In the genomic region with DNA sequence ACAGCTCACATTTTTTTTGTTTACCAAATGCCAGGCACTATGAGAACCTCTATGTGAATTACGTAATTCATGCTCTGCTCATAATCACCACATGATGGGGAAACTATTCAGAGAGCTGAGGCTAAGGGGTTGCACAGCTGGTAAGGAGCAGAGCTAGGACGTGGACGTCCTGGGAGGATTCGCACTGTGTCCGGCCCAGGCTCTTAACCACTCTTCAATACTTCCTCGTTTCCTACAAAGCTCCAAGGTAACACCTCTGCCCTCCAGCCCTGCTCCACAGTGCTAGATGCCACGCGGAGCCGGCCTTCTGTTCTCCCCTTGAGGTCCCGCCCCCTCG, we compare ENCODE assay signal across 8 cellular contexts. TPM values are rescaled to one million over a fixed set of nuclear protein-coding genes. Genes with fewer than 3 reads are reported as not detected.
A peak's percentile ranks its signal among the peaks of the same experiment; 100 is the strongest.
DNase-seq lines count a peak whose midpoint lies in the region; ATAC-seq, FAIRE-seq and TF ChIP-seq lines count a peak whose summit lies in the region.

No MANE protein-coding gene starts in this region.

- no peak for ATAC-seq in HepG2
- no peak for ATAC-seq in GM18907 (IDR thresholded peaks at IDR 0.05; ENCODE audit: unreplicated experiment)

- H3K4me3 ChIP-seq in adipocyte (ENCODE audit: low read length) (peak overlapping the region; percentile 76), HepG2 (replicated peaks in 1 of 3; ENCODE audit: insufficient read depth in 1 of 3, low read depth in 2 of 3, low read length in 3 of 3) (no peak overlapping the region), transverse colon (peak overlapping the region; percentile 27 to 63 (median 46))

- no peaks in the 10 kb centered on the region for H3K36me3 ChIP-seq in adipocyte (ENCODE audit: control insufficient read depth, insufficient read depth, low read length, severe bottlenecking)
- peaks cover 18 to 64% of the 10 kb centered on the region in 2 experiments for H3K36me3 ChIP-seq in HepG2 (replicated peaks in 1 of 2; ENCODE audit: control insufficient read depth in 1 of 2, insufficient read depth in 2 of 2, low read length in 2 of 2)
- H3K36me3 ChIP-seq in transverse colon: no peaks in the 10 kb centered on the region

- no peak overlapping the region for H3K27ac ChIP-seq in HepG2 (ENCODE audit: extremely low read length, insufficient read depth, low read length)
- peak overlapping the region; percentile 87 to 93 (median 92) for H3K27ac ChIP-seq in transverse colon

- H3K79me2 ChIP-seq in HepG2 (ENCODE audit: insufficient read depth, low read length): no peaks in the 10 kb centered on the region

- peak overlapping the region; percentile 52 for H3K4me3 Mint-ChIP-seq in activated naive CD4-positive, alpha-beta T cell treated with anti-CD3 and anti-CD28 coated beads, Interleukin-2, amount 10 ng/mL, durations not matched to agents 7 days and 5 days

- FAIRE-seq in HepG2 (lab: Jason Lieb, UNC): no peak

- DNase-seq in activated naive CD4-positive, alpha-beta T cell treated with anti-CD3 and anti-CD28 coated beads, Interleukin-2, amount 10 ng/mL, durations not matched to agents 7 days and 5 days: no peak
- DNase-seq in activated naive CD4-positive, alpha-beta T cell (lab: John Stamatoyannopoulos, UW): no peak
- DNase-seq in adipocyte (ENCODE audit: low read depth): peak; percentile 77
- DNase-seq in HepG2 (ENCODE audit: low spot score): no peak
- no peak for DNase-seq in transverse colon
- no peak for DNase-seq in anterior cingulate cortex (lab: John Stamatoyannopoulos, UW)
- no peak for DNase-seq in G401 (ENCODE audit: low spot score)

- H3K27ac Mint-ChIP-seq in activated naive CD4-positive, alpha-beta T cell treated with anti-CD3 and anti-CD28 coated beads, Interleukin-2, amount 10 ng/mL, durations not matched to agents 7 days and 5 days: peak overlapping the region; percentile 84

- CTCF ChIA-PET in activated naive CD4-positive, alpha-beta T cell treated with anti-CD3 and anti-CD28 coated beads, Interleukin-2, amount 10 ng/mL, durations not matched to agents 7 days and 5 days (lab: Charles Lee): interaction anchor here (1.0 to 11.3 kb wide), 12 partner anchors 18 to 192 kb away, joined by 3 to 83 read pairs (median 6); no protein-coding TSS in a partner anchor
- CTCF ChIA-PET in HepG2 (lab: Yijun Ruan, JAX; ENCODE audit: low intra/inter-chr PET ratio, low total read pairs): no interaction called here

- TF ChIP-seq POLR2A in HepG2 (IDR thresholded peaks at IDR 0.05; ENCODE audit: insufficient read depth in 1 of 2, low read depth in 2 of 2, low read length in 2 of 2): no peak
- TF ChIP-seq POLR2A in transverse colon (IDR thresholded peaks at IDR 0.05): peak; percentile 22

- no peaks in the 10 kb centered on the region for H3K9me3 Mint-ChIP-seq in activated naive CD4-positive, alpha-beta T cell treated with anti-CD3 and anti-CD28 coated beads, Interleukin-2, amount 10 ng/mL, durations not matched to agents 7 days and 5 days

- TF ChIP-seq EP300 in HepG2 (IDR thresholded peaks at IDR 0.05; ENCODE audit: low read depth in 2 of 2, low read length in 2 of 2) (no peak), HepG2 (CRISPR knock-in tag; IDR thresholded peaks at IDR 0.05; ENCODE audit: borderline replicate concordance) (no peak), transverse colon (IDR thresholded peaks at IDR 0.05; ENCODE audit: low read depth) (no peak)

- H3K9me3 ChIP-seq in adipocyte (ENCODE audit: control insufficient read depth, low read length) (no peaks in the 10 kb centered on the region), HepG2 (ENCODE audit: low read length) (no peaks in the 10 kb centered on the region), transverse colon (no peaks in the 10 kb centered on the region)

- POLR2A ChIA-PET in HepG2 (lab: Yijun Ruan, JAX): interaction anchor here (0.9 kb wide), 1 partner anchor 15 kb away, joined by 4 read pairs; no protein-coding TSS in a partner anchor

- WGBS in HepG2 (ENCODE audit: low lambda C conversion rate): 98% methylated on average over 11 of the region's 11 CpGs
- 11% methylated on average over 11 of the region's 11 CpGs; no CpG with 5 or more reads in 1 of the 2 donors for WGBS in transverse colon (ENCODE audit: low coverage in 1 of 2), 2 donors

- no peak for TF ChIP-seq CTCF in HepG2 (CRISPR knock-in tag; IDR thresholded peaks at IDR 0.05)
- TF ChIP-seq CTCF in transverse colon (IDR thresholded peaks at IDR 0.05): peak in 1 of 5 experiments; percentile 30

- intact Hi-C loops in HepG2 (cut with micrococcal nuclease; ENCODE audit: unreplicated experiment): no loop called here
- intact Hi-C loops in transverse colon (cut with DNase I; ENCODE audit: low total_unique reads): no loop called here

- H3K4me1 ChIP-seq in adipocyte (ENCODE audit: control insufficient read depth, insufficient read depth, low read length) (peaks cover 30% of the 10 kb centered on the region), HepG2 (ENCODE audit: insufficient read depth, low read length) (no peaks in the 10 kb centered on the region; the same call in 1 of the 2 replicates), transverse colon (peaks cover 5 to 15% (median 13%) of the 10 kb centered on the region in 4 donors)

- no peaks in the 10 kb centered on the region for H3K27me3 Mint-ChIP-seq in activated naive CD4-positive, alpha-beta T cell treated with anti-CD3 and anti-CD28 coated beads, Interleukin-2, amount 10 ng/mL, durations not matched to agents 7 days and 5 days

- BruUV-seq in HepG2 (replicated peaks; lab: Mats Ljungman, UMichigan): no TSS peak

- H3K9ac ChIP-seq in adipocyte (ENCODE audit: low read length) (peak overlapping the region; percentile 69), HepG2 (ENCODE audit: insufficient read depth, low read depth, low read length) (no peak overlapping the region)

- in situ Hi-C loops in HepG2 (cut with HindIII; ENCODE audit: extremely low pct_ligation_motif_present, low pct_unique_long_range_greater_than_20kb): no loop called here
- in situ Hi-C loops in transverse colon (cut with MboI; ENCODE audit: low pct_ligation_motif_present in 1 of 4, low pct_unique_long_range_greater_than_20kb in 1 of 4, low sequenced_read_pairs in 3 of 4): no loop called here
- in situ Hi-C loops in G401 (cut with HindIII; ENCODE audit: low sequenced_read_pairs): no loop called here

- no peak for TF ChIP-seq RAD21 in HepG2 (CRISPR knock-in tag; IDR thresholded peaks at IDR 0.05)

- H2AFZ ChIP-seq in HepG2 (ENCODE audit: low read length): no peak overlapping the region

- H4K20me1 ChIP-seq in HepG2 (ENCODE audit: insufficient read depth, low read length): no peaks in the 10 kb centered on the region

- H3K4me2 ChIP-seq in HepG2 (ENCODE audit: low read depth, low read length): no peak overlapping the region

- peaks cover 66% of the 10 kb centered on the region for H3K36me3 Mint-ChIP-seq in activated naive CD4-positive, alpha-beta T cell treated with anti-CD3 and anti-CD28 coated beads, Interleukin-2, amount 10 ng/mL, durations not matched to agents 7 days and 5 days

- H3K4me1 Mint-ChIP-seq in activated naive CD4-positive, alpha-beta T cell treated with anti-CD3 and anti-CD28 coated beads, Interleukin-2, amount 10 ng/mL, durations not matched to agents 7 days and 5 days: peaks cover 60% of the 10 kb centered on the region

- H3K27me3 ChIP-seq in adipocyte (replicated peaks; ENCODE audit: control insufficient read depth, insufficient read depth, low read length): no peaks in the 10 kb centered on the region
- no peaks in the 10 kb centered on the region for H3K27me3 ChIP-seq in HepG2 (ENCODE audit: control insufficient read depth in 1 of 2, insufficient read depth in 2 of 2, low read length in 2 of 2)
- no peaks in the 10 kb centered on the region for H3K27me3 ChIP-seq in transverse colon

RNA-seq across cellular contexts. Expression of gene PHF19, which starts 8.7 kb away (rescaled TPM):
- total RNA-seq in HepG2 (2016; rRNA removed; fragmentation: Illumina TruSeq; extraction: Trizol): 38.9 and 41.3 TPM in 2 replicates
- total RNA-seq in HepG2 (2016; cell fraction: cytosol; rRNA removed; fragmentation: Illumina TruSeq; extraction: Trizol; ENCODE audit: low read depth): 37.4 and 48.9 TPM in 2 replicates
- total RNA-seq in HepG2 (2016; cell fraction: insoluble cytoplasmic fraction; rRNA removed; fragmentation: Illumina TruSeq; extraction: Trizol): 37.1 and 41.5 TPM in 2 replicates
- total RNA-seq in HepG2 (2016; cell fraction: membrane; rRNA removed; fragmentation: Illumina TruSeq; extraction: Trizol): 43.2 and 56.9 TPM in 2 replicates
- 34.7 and 40.7 TPM in 2 replicates for total RNA-seq in HepG2 (2016; cell fraction: nucleus; rRNA removed; fragmentation: Illumina TruSeq; extraction: Trizol)
- polyA plus RNA-seq in HepG2 (2011; rRNA removed): 25.5 and 29.7 TPM in 2 replicates
- polyA plus RNA-seq in HepG2 (2011; cell fraction: cytosol; rRNA removed): 20.2 and 33.0 TPM in 2 replicates
- 61.0 and 76.3 TPM in 2 replicates for polyA plus RNA-seq in HepG2 (2011; cell fraction: nucleus; rRNA removed)
- 20.3 and 24.3 TPM in 2 replicates for polyA plus RNA-seq in HepG2 (2012)
- polyA plus RNA-seq in HepG2 (2016; cell fraction: cytosol; fragmentation: Illumina TruSeq; extraction: Trizol; ENCODE audit: low read depth): 79.2 and 107 TPM in 2 replicates
- 42.2 and 45.3 TPM in 2 replicates for polyA plus RNA-seq in HepG2 (2016; cell fraction: insoluble cytoplasmic fraction; fragmentation: Illumina TruSeq; extraction: Trizol; ENCODE audit: low read depth)
- polyA plus RNA-seq in HepG2 (2016; cell fraction: membrane; fragmentation: Illumina TruSeq; extraction: Trizol; ENCODE audit: low read depth): 66.8 and 74.2 TPM in 2 replicates
- 60.4 and 66.8 TPM in 2 replicates for polyA plus RNA-seq in HepG2 (2016; cell fraction: nucleus; fragmentation: Illumina TruSeq; extraction: Trizol; ENCODE audit: insufficient read depth, low read depth)
- 67.2 and 159 TPM in 2 replicates for polyA minus RNA-seq in HepG2 (2011; rRNA and poly(A)+ RNA removed; ENCODE audit: low replicate concordance)
- polyA minus RNA-seq in HepG2 (2011; cell fraction: cytosol; rRNA and poly(A)+ RNA removed): 15.8 and 17.7 TPM in 2 replicates
- 34.7 and 42.2 TPM in 2 replicates for polyA minus RNA-seq in HepG2 (2011; cell fraction: nucleus; rRNA and poly(A)+ RNA removed)
- 10 to 100 TPM in 2 of 4 donors, 1 to 10 TPM in 2; 6.7 to 11.1 (median 9.3) TPM for total RNA-seq in transverse colon
- total RNA-seq in G401 (2014; rRNA removed; shearing (Covaris generic)): 60.2 and 66.5 TPM in 2 replicates

RNA-seq across cellular contexts. Expression of gene PSMD5, which starts 25.6 kb away (rescaled TPM):
- 18.1 and 32.6 TPM in 2 replicates for total RNA-seq in HepG2 (2016; rRNA removed; fragmentation: Illumina TruSeq; extraction: Trizol)
- 4.5 and 4.8 TPM in 2 replicates for total RNA-seq in HepG2 (2016; cell fraction: cytosol; rRNA removed; fragmentation: Illumina TruSeq; extraction: Trizol; ENCODE audit: low read depth)
- 18.2 and 34.4 TPM in 2 replicates for total RNA-seq in HepG2 (2016; cell fraction: insoluble cytoplasmic fraction; rRNA removed; fragmentation: Illumina TruSeq; extraction: Trizol)
- total RNA-seq in HepG2 (2016; cell fraction: membrane; rRNA removed; fragmentation: Illumina TruSeq; extraction: Trizol): 10.6 and 10.9 TPM in 2 replicates
- 12.4 and 13.6 TPM in 2 replicates for total RNA-seq in HepG2 (2016; cell fraction: nucleus; rRNA removed; fragmentation: Illumina TruSeq; extraction: Trizol)
- 10.6 and 12.7 TPM in 2 replicates for polyA plus RNA-seq in HepG2 (2011; rRNA removed)
- polyA plus RNA-seq in HepG2 (2011; cell fraction: cytosol; rRNA removed): 5.4 and 8.9 TPM in 2 replicates
- polyA plus RNA-seq in HepG2 (2011; cell fraction: nucleus; rRNA removed): 3.1 and 5.2 TPM in 2 replicates
- 9.2 and 10.8 TPM in 2 replicates for polyA plus RNA-seq in HepG2 (2012)
- 1.4 and 1.6 TPM in 2 replicates for polyA plus RNA-seq in HepG2 (2016; cell fraction: cytosol; fragmentation: Illumina TruSeq; extraction: Trizol; ENCODE audit: low read depth)
- polyA plus RNA-seq in HepG2 (2016; cell fraction: insoluble cytoplasmic fraction; fragmentation: Illumina TruSeq; extraction: Trizol; ENCODE audit: low read depth): 28.5 and 31.9 TPM in 2 replicates
- polyA plus RNA-seq in HepG2 (2016; cell fraction: membrane; fragmentation: Illumina TruSeq; extraction: Trizol; ENCODE audit: low read depth): 5.5 and 6.3 TPM in 2 replicates
- 15.3 and 18.2 TPM in 2 replicates for polyA plus RNA-seq in HepG2 (2016; cell fraction: nucleus; fragmentation: Illumina TruSeq; extraction: Trizol; ENCODE audit: insufficient read depth, low read depth)
- 11.4 and 32.6 TPM in 2 replicates for polyA minus RNA-seq in HepG2 (2011; rRNA and poly(A)+ RNA removed; ENCODE audit: low replicate concordance)
- 10.7 and 13.2 TPM in 2 replicates for polyA minus RNA-seq in HepG2 (2011; cell fraction: cytosol; rRNA and poly(A)+ RNA removed)
- polyA minus RNA-seq in HepG2 (2011; cell fraction: nucleus; rRNA and poly(A)+ RNA removed): 14.9 and 16.2 TPM in 2 replicates
- 10 to 100 TPM; 25.3 to 36.6 (median 28.7) TPM for total RNA-seq in transverse colon
- total RNA-seq in G401 (2014; rRNA removed; shearing (Covaris generic)): 21.5 and 27.9 TPM in 2 replicates

RNA-seq across cellular contexts. Expression of gene TRAF1, which starts 58.3 kb away (rescaled TPM):
- total RNA-seq in HepG2 (2016; rRNA removed; fragmentation: Illumina TruSeq; extraction: Trizol) (0.11 and 0.44 TPM in 2 replicates), transverse colon (1 to 10 TPM; 2.2 to 7.2 (median 4.3) TPM)
- total RNA-seq in HepG2 (2016; cell fraction: cytosol; rRNA removed; fragmentation: Illumina TruSeq; extraction: Trizol; ENCODE audit: low read depth): 0.09 and 0.10 TPM in 2 replicates
- 0.25 and 0.39 TPM in 2 replicates for total RNA-seq in HepG2 (2016; cell fraction: insoluble cytoplasmic fraction; rRNA removed; fragmentation: Illumina TruSeq; extraction: Trizol)
- total RNA-seq in HepG2 (2016; cell fraction: membrane; rRNA removed; fragmentation: Illumina TruSeq; extraction: Trizol): 0.09 and 0.21 TPM in 2 replicates
- 0.75 and 0.87 TPM in 2 replicates for total RNA-seq in HepG2 (2016; cell fraction: nucleus; rRNA removed; fragmentation: Illumina TruSeq; extraction: Trizol)
- polyA plus RNA-seq in HepG2 (2011; rRNA removed): 1.0 and 1.8 TPM in 2 replicates
- 0.48 and 0.60 TPM in 2 replicates for polyA plus RNA-seq in HepG2 (2011; cell fraction: cytosol; rRNA removed)
- polyA plus RNA-seq in HepG2 (2011; cell fraction: nucleus; rRNA removed): 5.5 and 7.6 TPM in 2 replicates
- 0.59 and 0.96 TPM in 2 replicates for polyA plus RNA-seq in HepG2 (2012)
- 0.07 and 0.10 TPM in 2 replicates for polyA plus RNA-seq in HepG2 (2016; cell fraction: cytosol; fragmentation: Illumina TruSeq; extraction: Trizol; ENCODE audit: low read depth)
- 0.19 and 0.26 TPM in 2 replicates for polyA plus RNA-seq in HepG2 (2016; cell fraction: insoluble cytoplasmic fraction; fragmentation: Illumina TruSeq; extraction: Trizol; ENCODE audit: low read depth)
- 0.09 and 0.19 TPM in 2 replicates for polyA plus RNA-seq in HepG2 (2016; cell fraction: membrane; fragmentation: Illumina TruSeq; extraction: Trizol; ENCODE audit: low read depth)
- polyA plus RNA-seq in HepG2 (2016; cell fraction: nucleus; fragmentation: Illumina TruSeq; extraction: Trizol; ENCODE audit: insufficient read depth, low read depth): 2.2 TPM in 2 replicates
- polyA minus RNA-seq in HepG2 (2011; rRNA and poly(A)+ RNA removed; ENCODE audit: low replicate concordance): 0.91 and 1.4 TPM in 2 replicates
- 0.09 and 0.20 TPM in 2 replicates for polyA minus RNA-seq in HepG2 (2011; cell fraction: cytosol; rRNA and poly(A)+ RNA removed)
- polyA minus RNA-seq in HepG2 (2011; cell fraction: nucleus; rRNA and poly(A)+ RNA removed): 3.5 and 3.7 TPM in 2 replicates
- total RNA-seq in G401 (2014; rRNA removed; shearing (Covaris generic)): 0.49 and 0.85 TPM in 2 replicates

Comparison
In these comparisons a context has a peak if more than half of its experiments do, and no peak if none do; other contexts are left out.
1. H3K4me3 ChIP-seq: peak in adipocyte (single experiment) and transverse colon (4 of 4); none in HepG2 (0 of 3).